Comparison of ENCODE assay signal across 25 cellular contexts in genomic region chr3:48979451-48979850, GRCh38.
"Had no signal": no experiment of that assay in that cellular context is flagged by ENCODE, and none has a peak within 500 bp of the region (broad histone marks: within the 10 kb centered on the region; RNA-seq: fewer than 3 reads in every experiment).

No MANE protein-coding gene starts in this region.

- H3K4me3 ChIP-seq: left lung, lung, mucosa of descending colon, ovary, right atrium auricular region, sigmoid colon, spleen, tibial nerve, vagina had no signal

- H3K4me3 Mint-ChIP-seq: immature natural killer cell; naive thymus-derived CD4-positive, alpha-beta T cell; natural killer cell treated with Interleukin-12 subunit alpha and Interleukin-12 subunit beta and Interleukin-15 and Interleukin-18, amount 100 ng/mL, for 72 hours; stimulated activated memory B cell treated with anti-CD40 and anti-IgM and Interleukin-4, amounts not matched to agents 10 μg/mL and 1 μg/mL and 100 μg/mL, for 72 hours; stimulated activated naive CD8-positive, alpha-beta T cell treated with anti-CD3 and anti-CD28 coated beads, Interleukin-15, amount 100 ng/mL, for 72 hours; type B pancreatic cell had no signal

- H3K27me3 Mint-ChIP-seq: naive thymus-derived CD4-positive, alpha-beta T cell; natural killer cell treated with Interleukin-12 subunit alpha and Interleukin-12 subunit beta and Interleukin-15 and Interleukin-18, amount 100 ng/mL, for 72 hours; progenitor cell of endocrine pancreas; stimulated activated memory B cell treated with anti-CD40 and anti-IgM and Interleukin-4, amounts not matched to agents 10 μg/mL and 1 μg/mL and 100 μg/mL, for 72 hours; stimulated activated naive CD8-positive, alpha-beta T cell treated with anti-CD3 and anti-CD28 coated beads, Interleukin-15, amount 100 ng/mL, for 72 hours; type B pancreatic cell had no signal

- ATAC-seq: left colon; left lung; mucosa of descending colon; naive thymus-derived CD4-positive, alpha-beta T cell; natural killer cell treated with Interleukin-12 subunit alpha and Interleukin-12 subunit beta and Interleukin-15 and Interleukin-18, amount 100 ng/mL, for 72 hours; stimulated activated memory B cell treated with anti-CD40 and anti-IgM and Interleukin-4, amounts not matched to agents 10 μg/mL and 1 μg/mL and 100 μg/mL, for 72 hours; stimulated activated naive CD8-positive, alpha-beta T cell treated with anti-CD3 and anti-CD28 coated beads, Interleukin-15, amount 100 ng/mL, for 72 hours had no signal

- H3K4me1 ChIP-seq: left lung, right atrium auricular region, sigmoid colon, spleen, vagina had no signal

- H3K4me1 Mint-ChIP-seq: immature natural killer cell; stimulated activated memory B cell treated with anti-CD40 and anti-IgM and Interleukin-4, amounts not matched to agents 10 μg/mL and 1 μg/mL and 100 μg/mL, for 72 hours; stimulated activated naive CD8-positive, alpha-beta T cell treated with anti-CD3 and anti-CD28 coated beads, Interleukin-15, amount 100 ng/mL, for 72 hours had no signal

- H3K27me3 ChIP-seq: left lung, ovary, right atrium auricular region, sigmoid colon, spleen, tibial nerve, vagina had no signal

- H3K27ac Mint-ChIP-seq: natural killer cell treated with Interleukin-12 subunit alpha and Interleukin-12 subunit beta and Interleukin-15 and Interleukin-18, amount 100 ng/mL, for 72 hours; progenitor cell of endocrine pancreas; stimulated activated memory B cell treated with anti-CD40 and anti-IgM and Interleukin-4, amounts not matched to agents 10 μg/mL and 1 μg/mL and 100 μg/mL, for 72 hours; type B pancreatic cell had no signal

- H3K9me3 ChIP-seq: left lung, mucosa of descending colon, ovary, right atrium auricular region, sigmoid colon, spleen, tibial nerve, vagina had no signal

- H3K36me3 ChIP-seq: ovary had no signal

- DNase-seq: hypothalamus; immature natural killer cell; kidney; left colon; left lung; mesendoderm; midbrain; mucosa of descending colon; naive thymus-derived CD4-positive, alpha-beta T cell; ovary; sigmoid colon; small intestine; spleen; stimulated activated CD4-positive, alpha-beta T cell treated with anti-CD3 and anti-CD28 coated beads, Interleukin-4, amount 100 ng/mL, for 24 hours; stimulated activated naive CD4-positive, alpha-beta T cell treated with Interleukin-2 at 50 U/mL for 16 hours; stimulated activated naive CD8-positive, alpha-beta T cell treated with anti-CD3 and anti-CD28 coated beads, Interleukin-15, amount 100 ng/mL, for 72 hours; substantia nigra had no signal

- H3K9me3 Mint-ChIP-seq: immature natural killer cell; naive thymus-derived CD4-positive, alpha-beta T cell; natural killer cell treated with Interleukin-12 subunit alpha and Interleukin-12 subunit beta and Interleukin-15 and Interleukin-18, amount 100 ng/mL, for 72 hours; stimulated activated memory B cell treated with anti-CD40 and anti-IgM and Interleukin-4, amounts not matched to agents 10 μg/mL and 1 μg/mL and 100 μg/mL, for 72 hours; stimulated activated naive CD8-positive, alpha-beta T cell treated with anti-CD3 and anti-CD28 coated beads, Interleukin-15, amount 100 ng/mL, for 72 hours; type B pancreatic cell had no signal

- H3K27ac ChIP-seq: left lung, ovary, right atrium auricular region, sigmoid colon, spleen, tibial nerve, vagina had no signal
